ENCODE assay signal across 14 cellular contexts in the genomic region with DNA sequence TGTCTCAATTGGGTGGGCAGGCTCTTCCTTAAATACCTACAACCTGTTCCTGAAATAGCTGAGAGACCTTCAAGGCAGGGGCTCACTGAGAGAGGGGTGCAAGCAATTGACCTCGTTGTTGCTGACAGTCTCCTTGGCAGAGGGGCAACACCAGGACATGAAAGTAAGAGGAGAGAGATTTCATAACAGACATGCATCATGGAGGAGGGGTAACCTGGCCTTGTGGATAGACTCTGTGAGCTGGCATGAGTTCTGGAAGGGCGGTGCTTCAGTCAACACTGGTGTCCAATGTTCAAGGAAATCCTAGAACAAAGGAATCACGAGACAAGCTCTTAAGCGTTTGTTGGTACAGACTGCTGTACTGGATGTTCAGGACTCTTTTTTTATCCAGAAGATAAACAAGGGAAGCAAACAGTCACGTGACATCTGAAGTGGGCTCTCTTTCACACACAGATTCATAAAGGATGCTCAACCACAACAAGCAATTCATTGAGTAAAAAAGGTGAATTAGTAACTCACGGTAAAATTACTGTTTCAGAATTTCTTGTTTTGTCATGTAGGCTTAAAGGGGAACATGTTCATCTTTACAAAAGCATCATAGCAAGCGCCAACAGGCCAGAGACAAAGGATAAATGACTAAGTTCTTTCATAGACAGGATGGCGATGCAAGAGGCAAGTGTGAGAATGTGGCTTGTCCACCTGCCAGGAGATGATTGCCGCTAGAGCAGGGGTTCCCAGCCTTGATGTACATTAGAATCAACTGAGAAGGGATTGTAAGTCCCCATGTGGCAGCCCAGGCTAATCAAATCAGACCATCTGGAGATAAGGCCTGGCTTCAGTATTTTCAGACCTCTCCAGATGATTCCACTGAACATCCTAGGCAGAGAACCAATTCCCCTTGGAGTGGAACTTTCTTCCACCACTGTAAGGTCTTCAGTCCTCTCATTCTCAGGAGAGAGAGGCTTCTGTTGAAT. TPM values are rescaled to one million over a fixed set of nuclear protein-coding genes. Genes with fewer than 3 reads are reported as not detected.
DNase-seq lines count a peak whose midpoint lies in the region; ATAC-seq and TF ChIP-seq lines count a peak whose summit lies in the region.
"Had no signal": no experiment of that assay in that cellular context is flagged by ENCODE, and none has a peak within 500 bp of the region (broad histone marks: within the 10 kb centered on the region; RNA-seq: fewer than 3 reads in every experiment).

No MANE protein-coding gene starts in this region.

- H3K4me3 ChIP-seq in GM23338 (no peak overlapping the region), mammary epithelial cell (replicated peaks in 1 of 3; ENCODE audit: insufficient read depth in 1 of 3, low read depth in 2 of 3, low read length in 3 of 3) (no peak overlapping the region), lung (no peak overlapping the region)
- H3K4me3 ChIP-seq: thoracic aorta had no signal

- H3K27ac Mint-ChIP-seq in GM23338 (no peak overlapping the region), endothelial cell (ENCODE audit: unreplicated experiment) (no peak overlapping the region)
- no peak overlapping the region for H3K27ac Mint-ChIP-seq in activated T-helper 1 cell treated with anti-CD3 and anti-CD28 coated beads, Interleukin-12 subunit alpha, Interleukin-12 subunit beta, Interleukin-2, Interleukin-4 antibody, amounts not matched to agents 30 ng/mL and 10 ng/mL and 1 ng/mL, durations not matched to agents 14 hours and 24 hours and 36 hours
- H3K27ac Mint-ChIP-seq: activated naive CD4-positive, alpha-beta T cell treated with anti-CD3 and anti-CD28 coated beads, Interleukin-2, amount 50 U/mL, for 72 hours; CD8-positive, alpha-beta memory T cell had no signal

- H3K27me3 ChIP-seq in GM23338 (ENCODE audit: insufficient read depth) (no peaks in the 10 kb centered on the region), mammary epithelial cell (ENCODE audit: insufficient read depth, low read length) (no peaks in the 10 kb centered on the region), lung (ENCODE audit: control insufficient read depth, insufficient read depth) (no peaks in the 10 kb centered on the region)

- ATAC-seq in GM23338 (no peak), lung (ENCODE audit: insufficient read depth, low FRiP score) (no peak)
- ATAC-seq: activated naive CD4-positive, alpha-beta T cell treated with anti-CD3 and anti-CD28 coated beads, Interleukin-2, amount 50 U/mL, for 72 hours had no signal

- no peak overlapping the region for H3K9ac ChIP-seq in mammary epithelial cell (ENCODE audit: insufficient read depth, low read length)

- 15% methylated on average over 9 of the region's 9 CpGs for WGBS in mammary epithelial cell (ENCODE audit: low coverage, missing lambda C conversion rate)
- 54 to 74% methylated on average over 9 of the region's 9 CpGs for WGBS in lung, 2 donors

- H3F3A ChIP-seq in GM23338 (replicated peaks; ENCODE audit: low read depth), result no peaks in the 10 kb centered on the region

- H3K4me1 Mint-ChIP-seq in GM23338 (peaks cover 4% of the 10 kb centered on the region; the same call in 2 of the 3 replicates), endothelial cell (ENCODE audit: unreplicated experiment) (peaks cover 8% of the 10 kb centered on the region)
- peaks cover 20% of the 10 kb centered on the region for H3K4me1 Mint-ChIP-seq in activated T-helper 1 cell treated with anti-CD3 and anti-CD28 coated beads, Interleukin-12 subunit alpha, Interleukin-12 subunit beta, Interleukin-2, Interleukin-4 antibody, amounts not matched to agents 30 ng/mL and 10 ng/mL and 1 ng/mL, durations not matched to agents 14 hours and 24 hours and 36 hours (ENCODE audit: low read depth)
- H3K4me1 Mint-ChIP-seq: CD8-positive, alpha-beta memory T cell had no signal

- H3K9me3 Mint-ChIP-seq in GM23338 (no peaks in the 10 kb centered on the region), endothelial cell (ENCODE audit: unreplicated experiment) (no peaks in the 10 kb centered on the region)
- H3K9me3 Mint-ChIP-seq in activated T-helper 1 cell treated with anti-CD3 and anti-CD28 coated beads, Interleukin-12 subunit alpha, Interleukin-12 subunit beta, Interleukin-2, Interleukin-4 antibody, amounts not matched to agents 30 ng/mL and 10 ng/mL and 1 ng/mL, durations not matched to agents 14 hours and 24 hours and 36 hours, result no peaks in the 10 kb centered on the region
- H3K9me3 Mint-ChIP-seq: activated naive CD4-positive, alpha-beta T cell treated with anti-CD3 and anti-CD28 coated beads, Interleukin-2, amount 50 U/mL, for 72 hours; CD8-positive, alpha-beta memory T cell had no signal

- no peaks in the 10 kb centered on the region for H3K36me3 ChIP-seq in GM23338 (ENCODE audit: insufficient read depth)
- no peaks in the 10 kb centered on the region for H3K36me3 ChIP-seq in mammary epithelial cell (ENCODE audit: insufficient read depth, low read length)
- no peaks in the 10 kb centered on the region for H3K36me3 ChIP-seq in lung (ENCODE audit: control insufficient read depth in 2 of 2, insufficient read depth in 2 of 2, low read length in 2 of 2)
- H3K36me3 ChIP-seq: thoracic aorta had no signal

- CTCF ChIA-PET in mammary epithelial cell (lab: Charles Lee; ENCODE audit: low non-redundant PET), result interaction anchor here (0.6 kb wide), 1 partner anchor 19 kb away, joined by 4 read pairs; no protein-coding TSS in a partner anchor

- H3K27ac ChIP-seq in GM23338 (ENCODE audit: low read depth) (no peak overlapping the region), mammary epithelial cell (ENCODE audit: insufficient read depth, low read depth, low read length) (peak overlapping the region; percentile 39), lung (ENCODE audit: low read depth in 1 of 2, low read length in 1 of 2) (peak overlapping the region in 1 of 2 donors; percentile 68)
- H3K27ac ChIP-seq: thoracic aorta had no signal

- dilution Hi-C loops in mammary epithelial cell (cut with HindIII; ENCODE audit: low sequenced_read_pairs), result no loop called here

- no peak for DNase-seq in GM23338 (ENCODE audit: low spot score)
- peak; percentile 91 for DNase-seq in NCI-H2107 treated with DMSO at 0.1 percent for 48 hours (lab: John Stamatoyannopoulos, UW; ENCODE audit: unreplicated experiment)
- peak; percentile 81 for DNase-seq in mammary epithelial cell
- peak; percentile 42 for DNase-seq in lung (ENCODE audit: low spot score)
- no peak for DNase-seq in endothelial cell (ENCODE audit: low spot score)
- no peak for DNase-seq in cerebellar cortex (ENCODE audit: low spot score)
- DNase-seq in activated T-helper 1 cell treated with anti-CD3 and anti-CD28 coated beads, Interleukin-12 subunit alpha, Interleukin-12 subunit beta, Interleukin-2, Interleukin-4 antibody, amounts not matched to agents 30 ng/mL and 10 ng/mL and 1 ng/mL, durations not matched to agents 14 hours and 24 hours and 36 hours (ENCODE audit: low spot score), result no peak
- no peak for DNase-seq in KBM-7
- DNase-seq: activated CD4-positive, alpha-beta T cell treated with anti-CD3 and anti-CD28 coated beads for 1 hour; CD8-positive, alpha-beta memory T cell; KG1; stimulated activated CD4-positive, alpha-beta T cell treated with anti-CD3 and anti-CD28 coated beads, Interleukin-4, amount 100 ng/mL, for 4 hours had no signal

- no TSS peak for BruUV-seq in mammary epithelial cell (replicated peaks; lab: Mats Ljungman, UMichigan)

- intact Hi-C loops in mammary epithelial cell (cut with micrococcal nuclease), result no loop called here
- intact Hi-C loops in activated T-helper 1 cell treated with anti-CD3 and anti-CD28 coated beads, Interleukin-12 subunit alpha, Interleukin-12 subunit beta, Interleukin-2, Interleukin-4 antibody, amounts not matched to agents 30 ng/mL and 10 ng/mL and 1 ng/mL, durations not matched to agents 14 hours and 24 hours and 36 hours (cut with micrococcal nuclease), result no loop called here

- peak overlapping the region; percentile 74; the same call in 1 of the 2 replicates for H2AFZ ChIP-seq in GM23338
- peak overlapping the region; percentile 52 for H2AFZ ChIP-seq in mammary epithelial cell (ENCODE audit: low read depth, low read length)

- no peaks in the 10 kb centered on the region for H3K36me3 Mint-ChIP-seq in GM23338 (ENCODE audit: low read depth)
- H3K36me3 Mint-ChIP-seq in endothelial cell (ENCODE audit: low read depth, unreplicated experiment), result no peaks in the 10 kb centered on the region
- H3K36me3 Mint-ChIP-seq in activated T-helper 1 cell treated with anti-CD3 and anti-CD28 coated beads, Interleukin-12 subunit alpha, Interleukin-12 subunit beta, Interleukin-2, Interleukin-4 antibody, amounts not matched to agents 30 ng/mL and 10 ng/mL and 1 ng/mL, durations not matched to agents 14 hours and 24 hours and 36 hours (ENCODE audit: low read depth), result no peaks in the 10 kb centered on the region
- H3K36me3 Mint-ChIP-seq: activated naive CD4-positive, alpha-beta T cell treated with anti-CD3 and anti-CD28 coated beads, Interleukin-2, amount 50 U/mL, for 72 hours; CD8-positive, alpha-beta memory T cell had no signal

- H3K4me2 ChIP-seq in GM23338, result no peak overlapping the region
- H3K4me2 ChIP-seq in mammary epithelial cell (ENCODE audit: insufficient read depth, low read depth, low read length), result peak overlapping the region; percentile 60

- H3K4me1 ChIP-seq in GM23338 (ENCODE audit: insufficient read depth), result no peaks in the 10 kb centered on the region
- H3K4me1 ChIP-seq in mammary epithelial cell (ENCODE audit: insufficient read depth, low read length), result peaks cover 46% of the 10 kb centered on the region
- peaks cover 0 to 12% of the 10 kb centered on the region in 2 donors for H3K4me1 ChIP-seq in lung (ENCODE audit: control insufficient read depth in 2 of 2, insufficient read depth in 2 of 2, low read length in 2 of 2)

- no peaks in the 10 kb centered on the region for H4K20me1 ChIP-seq in GM23338 (replicated peaks; ENCODE audit: insufficient read depth)
- H4K20me1 ChIP-seq in mammary epithelial cell (ENCODE audit: insufficient read depth, low read length), result no peaks in the 10 kb centered on the region

- H3K9me3 ChIP-seq in mammary epithelial cell (replicated peaks; ENCODE audit: insufficient read depth, low read length) (no peaks in the 10 kb centered on the region), lung (ENCODE audit: control insufficient read depth in 2 of 2, insufficient read depth in 1 of 2, low read length in 1 of 2) (no peaks in the 10 kb centered on the region)
- H3K9me3 ChIP-seq: thoracic aorta had no signal

- peaks cover 4% of the 10 kb centered on the region; the same call in 1 of the 2 replicates for H3K9me2 ChIP-seq in GM23338 (ENCODE audit: insufficient read depth)

- H3K27me3 Mint-ChIP-seq in GM23338 (ENCODE audit: insufficient read depth, low read depth, poor library complexity) (peaks cover 7% of the 10 kb centered on the region), endothelial cell (ENCODE audit: unreplicated experiment) (peaks cover 2% of the 10 kb centered on the region)
- H3K27me3 Mint-ChIP-seq in activated T-helper 1 cell treated with anti-CD3 and anti-CD28 coated beads, Interleukin-12 subunit alpha, Interleukin-12 subunit beta, Interleukin-2, Interleukin-4 antibody, amounts not matched to agents 30 ng/mL and 10 ng/mL and 1 ng/mL, durations not matched to agents 14 hours and 24 hours and 36 hours (ENCODE audit: insufficient read depth), result peaks cover 6% of the 10 kb centered on the region

- H3K4me3 Mint-ChIP-seq in GM23338, result no peak overlapping the region
- H3K4me3 Mint-ChIP-seq in endothelial cell (ENCODE audit: unreplicated experiment), result no peak overlapping the region
- H3K4me3 Mint-ChIP-seq in activated T-helper 1 cell treated with anti-CD3 and anti-CD28 coated beads, Interleukin-12 subunit alpha, Interleukin-12 subunit beta, Interleukin-2, Interleukin-4 antibody, amounts not matched to agents 30 ng/mL and 10 ng/mL and 1 ng/mL, durations not matched to agents 14 hours and 24 hours and 36 hours, result no peak overlapping the region
- H3K4me3 Mint-ChIP-seq: CD8-positive, alpha-beta memory T cell had no signal

- in situ Hi-C loops in mammary epithelial cell (cut with MboI; ENCODE audit: low sequenced_read_pairs in 2 of 2) (no loop called here), KBM-7 (cut with MboI; ENCODE audit: low pct_unique_long_range_greater_than_20kb, low sequenced_read_pairs) (no loop called here)

- no peaks in the 10 kb centered on the region for H3K79me2 ChIP-seq in GM23338 (replicated peaks; ENCODE audit: insufficient read depth)
- no peaks in the 10 kb centered on the region for H3K79me2 ChIP-seq in mammary epithelial cell (ENCODE audit: insufficient read depth, low read length)

- TF ChIP-seq CTCF in GM23338 (conservative IDR thresholded peaks at IDR 0.05; ENCODE audit: low read depth in 2 of 2), result no peak
- TF ChIP-seq CTCF in mammary epithelial cell (conservative IDR thresholded peaks at IDR 0.05 in 1 of 2, IDR thresholded peaks at IDR 0.05 in 1 of 2; ENCODE audit: extremely low read depth in 1 of 2, insufficient read depth in 1 of 2, low read depth in 1 of 2, low read length in 2 of 2), result no peak
- no peak for TF ChIP-seq CTCF in lung (IDR thresholded peaks at IDR 0.05; ENCODE audit: control extremely low read depth, extremely low read depth)
- TF ChIP-seq CTCF in endothelial cell (IDR thresholded peaks at IDR 0.05; ENCODE audit: unreplicated experiment), result no peak

RNA-seq across cellular contexts. Expression of gene ANKRA2, which starts 20.7 kb away (rescaled TPM):
- 13.1 and 28.7 TPM in 2 replicates for total RNA-seq in GM23338 (2014; rRNA removed; shearing (Covaris generic))
- polyA plus RNA-seq in GM23338 (2016; fragmentation: Nextera tagmentation; extraction: Ambion mirVana) (15.3 and 18.7 TPM in 2 replicates), mammary epithelial cell (6.3 TPM), lung (10 to 100 TPM; 12.6 to 27.3 TPM)
- total RNA-seq in mammary epithelial cell (10 to 100 TPM; 17.5 to 25.3 TPM), lung (10 to 100 TPM; 15.6 to 60.6 TPM), endothelial cell (ENCODE audit: unreplicated experiment) (12.9 TPM)
- polyA minus RNA-seq in mammary epithelial cell, result 2.4 TPM
- total RNA-seq in activated T-helper 1 cell treated with anti-CD3 and anti-CD28 coated beads, Interleukin-12 subunit alpha, Interleukin-12 subunit beta, Interleukin-2, Interleukin-4 antibody, amounts not matched to agents 30 ng/mL and 10 ng/mL and 1 ng/mL, durations not matched to agents 14 hours and 24 hours and 36 hours, result 15.8 and 18.8 TPM in 2 replicates

RNA-seq across cellular contexts. Expression of gene UTP15, which starts 20.8 kb away (rescaled TPM):
- 33.9 and 59.0 TPM in 2 replicates for total RNA-seq in GM23338 (2014; rRNA removed; shearing (Covaris generic))
- polyA plus RNA-seq in GM23338 (2016; fragmentation: Nextera tagmentation; extraction: Ambion mirVana) (13.4 and 16.5 TPM in 2 replicates), mammary epithelial cell (15.7 TPM), lung (1 to 10 TPM; 4.4 to 6.1 TPM)
- total RNA-seq in mammary epithelial cell (10 to 100 TPM; 38.7 to 41.5 TPM), lung (10 to 100 TPM; 18.5 to 22.1 TPM), endothelial cell (ENCODE audit: unreplicated experiment) (17.2 TPM)
- polyA minus RNA-seq in mammary epithelial cell, result 19.2 TPM
- 61.0 and 64.1 TPM in 2 replicates for total RNA-seq in activated T-helper 1 cell treated with anti-CD3 and anti-CD28 coated beads, Interleukin-12 subunit alpha, Interleukin-12 subunit beta, Interleukin-2, Interleukin-4 antibody, amounts not matched to agents 30 ng/mL and 10 ng/mL and 1 ng/mL, durations not matched to agents 14 hours and 24 hours and 36 hours

RNA-seq across cellular contexts. Expression of gene BTF3, which starts 46.5 kb away (rescaled TPM):
- 472 and 506 TPM in 2 replicates for total RNA-seq in GM23338 (2014; rRNA removed; shearing (Covaris generic))
- polyA plus RNA-seq in GM23338 (2016; fragmentation: Nextera tagmentation; extraction: Ambion mirVana) (1,033 and 1,148 TPM in 2 replicates), mammary epithelial cell (522 TPM), lung (100 to 1,000 TPM; 504 to 645 TPM)
- total RNA-seq in mammary epithelial cell (100 to 1,000 TPM; 365 to 681 TPM), lung (100 to 1,000 TPM; 370 to 527 TPM), endothelial cell (ENCODE audit: unreplicated experiment) (866 TPM)
- 321 TPM for polyA minus RNA-seq in mammary epithelial cell
- 913 and 929 TPM in 2 replicates for total RNA-seq in activated T-helper 1 cell treated with anti-CD3 and anti-CD28 coated beads, Interleukin-12 subunit alpha, Interleukin-12 subunit beta, Interleukin-2, Interleukin-4 antibody, amounts not matched to agents 30 ng/mL and 10 ng/mL and 1 ng/mL, durations not matched to agents 14 hours and 24 hours and 36 hours

Comparison
In these comparisons a context has a peak if more than half of its experiments do, and no peak if none do; other contexts are left out.
1. DNase-seq: peak in NCI-H2107 treated with DMSO at 0.1 percent for 48 hours (single experiment), mammary epithelial cell (single experiment) and lung (single experiment); none in GM23338 (single experiment), endothelial cell (single experiment), cerebellar cortex (single experiment), activated T-helper 1 cell treated with anti-CD3 and anti-CD28 coated beads, Interleukin-12 subunit alpha, Interleukin-12 subunit beta, Interleukin-2, Interleukin-4 antibody, amounts not matched to agents 30 ng/mL and 10 ng/mL and 1 ng/mL, durations not matched to agents 14 hours and 24 hours and 36 hours (single experiment) and KBM-7 (single experiment).